Comparison of ENCODE assay signal across 13 cellular contexts in genomic region chr10:104197364-104197763, GRCh38. TPM values are rescaled to one million over a fixed set of nuclear protein-coding genes. Genes with fewer than 3 reads are reported as not detected.
DNase-seq lines count a peak whose midpoint lies in the region; ATAC-seq and TF ChIP-seq lines count a peak whose summit lies in the region.
"Had no signal": no experiment of that assay in that cellular context is flagged by ENCODE, and none has a peak within 500 bp of the region (broad histone marks: within the 10 kb centered on the region; RNA-seq: fewer than 3 reads in every experiment).

No MANE protein-coding gene starts in this region.

- TF ChIP-seq CTCF in body of pancreas (IDR thresholded peaks at IDR 0.05): peak in 5 of 7 experiments; percentile 11 to 55 (median 48)
- TF ChIP-seq CTCF in liver (IDR thresholded peaks at IDR 0.05; ENCODE audit: low read depth, low read length, missing input control): peak; percentile 7
- no peak for TF ChIP-seq CTCF in dorsolateral prefrontal cortex (IDR thresholded peaks at IDR 0.05 in 54 of 56, conservative IDR thresholded peaks at IDR 0.05 in 2 of 56; ENCODE audit: low read depth in 1 of 56, partially characterized antibody in 56 of 56)

- H3K27ac ChIP-seq in body of pancreas (peak overlapping the region in 3 of 4 donors; percentile 6 to 57 (median 20)), liver (ENCODE audit: low read depth in 1 of 2, low read length in 2 of 2) (no peak overlapping the region), dorsolateral prefrontal cortex (no peak overlapping the region)
- H3K27ac ChIP-seq: BLaER1 had no signal

- no peaks in the 10 kb centered on the region for H3K36me3 ChIP-seq in body of pancreas (replicated peaks in 1 of 2; ENCODE audit: insufficient read depth in 1 of 2, low read depth in 2 of 2)
- no peaks in the 10 kb centered on the region for H3K36me3 ChIP-seq in liver (ENCODE audit: control insufficient read depth in 4 of 4, insufficient read depth in 3 of 4, low read depth in 1 of 4, low read length in 3 of 4)
- H3K36me3 ChIP-seq: BLaER1 had no signal

- H3K9ac ChIP-seq in liver (ENCODE audit: low read depth in 1 of 2, low read length in 2 of 2): no peak overlapping the region
- H3K9ac ChIP-seq: BLaER1 had no signal

- TF ChIP-seq RAD21 in liver (IDR thresholded peaks at IDR 0.05): peak; percentile 18 to 41

- H3K9me3 ChIP-seq in body of pancreas (no peaks in the 10 kb centered on the region), liver (ENCODE audit: control insufficient read depth in 4 of 4, low read length in 3 of 4) (no peaks in the 10 kb centered on the region)
- H3K9me3 ChIP-seq: BLaER1 had no signal

- no peak for TF ChIP-seq POLR2A in body of pancreas (IDR thresholded peaks at IDR 0.05)

- intact Hi-C loops in body of pancreas (cut with DNase I) (no loop called here), dorsolateral prefrontal cortex (cut with DNase I) (no loop called here)

- H3K4me3 ChIP-seq in body of pancreas (no peak overlapping the region), liver (ENCODE audit: low read depth in 1 of 3, low read length in 3 of 3) (no peak overlapping the region), dorsolateral prefrontal cortex (no peak overlapping the region)
- H3K4me3 ChIP-seq: BLaER1, K562 had no signal

- ATAC-seq in body of pancreas (peak; percentile 90), GM18873 (IDR thresholded peaks at IDR 0.05; ENCODE audit: low FRiP score, unreplicated experiment) (no peak)
- ATAC-seq: K562, left ventricle myocardium superior had no signal

- H3K27me3 ChIP-seq in body of pancreas (no peaks in the 10 kb centered on the region), liver (ENCODE audit: control insufficient read depth in 4 of 4, insufficient read depth in 4 of 4, low read length in 3 of 4) (no peaks in the 10 kb centered on the region), dorsolateral prefrontal cortex (no peaks in the 10 kb centered on the region)
- H3K27me3 ChIP-seq: BLaER1 had no signal

- WGBS in body of pancreas, 2 donors: 35 to 38% methylated on average over 2 of the region's 2 CpGs
- 54% methylated on average over 2 of the region's 2 CpGs for WGBS in liver

- peak; percentile 34 for DNase-seq in ELR (ENCODE audit: low read depth)
- peak; percentile 59 for DNase-seq in NCI-H146 (lab: John Stamatoyannopoulos, UW)
- DNase-seq in body of pancreas: peak in 1 of 4 donors; percentile 15
- DNase-seq in midbrain (lab: John Stamatoyannopoulos, UW): no peak
- no peak for DNase-seq in dorsolateral prefrontal cortex
- DNase-seq in germinal center (ENCODE audit: low spot score): no peak
- DNase-seq: hippocampal formation; left ventricle myocardium superior; stimulated activated CD4-positive, alpha-beta T cell treated with anti-CD3 and anti-CD28 coated beads, Interleukin-15, amount 100 ng/mL, for 24 hours had no signal

- H3K4me1 ChIP-seq in body of pancreas: peaks cover 9% of the 10 kb centered on the region
- H3K4me1 ChIP-seq in liver (ENCODE audit: control insufficient read depth in 4 of 4, insufficient read depth in 4 of 4, low read length in 3 of 4): no peaks in the 10 kb centered on the region
- H3K4me1 ChIP-seq: BLaER1 had no signal

TF ChIP-seq in liver, 16 proteins besides CTCF, POLR2A, EP300 and RAD21:
- TF ChIP-seq FOXA1 (IDR thresholded peaks at IDR 0.05) (peak; percentile 53), TAF1 (conservative IDR thresholded peaks at IDR 0.05) (no peak), REST (IDR thresholded peaks at IDR 0.05) (no peak), NR2F2 (IDR thresholded peaks at IDR 0.05) (no peak), YY1 (IDR thresholded peaks at IDR 0.05) (no peak), ATF3 (IDR thresholded peaks at IDR 0.05) (no peak), HNF4G (IDR thresholded peaks at IDR 0.05) (no peak), EGR1 (IDR thresholded peaks at IDR 0.05; ENCODE audit: low read depth in 2 of 2) (no peak), FOXA2 (IDR thresholded peaks at IDR 0.05) (peak; percentile 76), HNF4A (conservative IDR thresholded peaks at IDR 0.05) (no peak), GABPA (IDR thresholded peaks at IDR 0.05 in 1 of 2, conservative IDR thresholded peaks at IDR 0.05 in 1 of 2) (no peak), RXRA (IDR thresholded peaks at IDR 0.05) (no peak), ZBTB33 (IDR thresholded peaks at IDR 0.05) (no peak), JUND (IDR thresholded peaks at IDR 0.05) (peak; percentile 66 to 84), SP1 (IDR thresholded peaks at IDR 0.05) (no peak)
TF ChIP-seq in liver: peak in this region for 3.

RNA-seq across cellular contexts. Expression of gene CFAP43, which starts 34.8 kb away (rescaled TPM):
- 1 to 10 TPM; 2.3 to 4.0 TPM for total RNA-seq in body of pancreas
- total RNA-seq in liver: under 1 TPM; 0.17 to 0.33 TPM
- under 1 TPM; 0.10 to 0.13 TPM for polyA plus RNA-seq in liver
- 10 to 100 TPM in 2 of 120 experiments, 1 to 10 TPM in 118; 2.2 to 10.5 (median 5.3) TPM for total RNA-seq in dorsolateral prefrontal cortex
- total RNA-seq: left ventricle myocardium superior had no signal

RNA-seq across cellular contexts. Expression of gene GSTO1, which starts 57.3 kb away (rescaled TPM):
- total RNA-seq in body of pancreas (10 to 100 TPM; 16.8 to 65.9 TPM), liver (100 to 1,000 TPM; 137 to 156 TPM), dorsolateral prefrontal cortex (100 to 1,000 TPM in 27 of 120 experiments, 10 to 100 TPM in 93; 45.5 to 124 (median 88.3) TPM)
- 100 to 1,000 TPM; 266 to 349 TPM for polyA plus RNA-seq in liver

Comparison
In these comparisons a context has a peak if more than half of its experiments do, and no peak if none do; other contexts are left out.
1. DNase-seq: peak in ELR (single experiment) and NCI-H146 (single experiment); none in midbrain (single experiment), dorsolateral prefrontal cortex (0 of 10) and germinal center (single experiment).
2. H3K27ac ChIP-seq: peak in body of pancreas (3 of 4); none in liver (0 of 2) and dorsolateral prefrontal cortex (0 of 59).
3. CTCF ChIP-seq: peak in body of pancreas (5 of 7) and liver (single experiment); none in dorsolateral prefrontal cortex (0 of 56).